In the genomic region with DNA sequence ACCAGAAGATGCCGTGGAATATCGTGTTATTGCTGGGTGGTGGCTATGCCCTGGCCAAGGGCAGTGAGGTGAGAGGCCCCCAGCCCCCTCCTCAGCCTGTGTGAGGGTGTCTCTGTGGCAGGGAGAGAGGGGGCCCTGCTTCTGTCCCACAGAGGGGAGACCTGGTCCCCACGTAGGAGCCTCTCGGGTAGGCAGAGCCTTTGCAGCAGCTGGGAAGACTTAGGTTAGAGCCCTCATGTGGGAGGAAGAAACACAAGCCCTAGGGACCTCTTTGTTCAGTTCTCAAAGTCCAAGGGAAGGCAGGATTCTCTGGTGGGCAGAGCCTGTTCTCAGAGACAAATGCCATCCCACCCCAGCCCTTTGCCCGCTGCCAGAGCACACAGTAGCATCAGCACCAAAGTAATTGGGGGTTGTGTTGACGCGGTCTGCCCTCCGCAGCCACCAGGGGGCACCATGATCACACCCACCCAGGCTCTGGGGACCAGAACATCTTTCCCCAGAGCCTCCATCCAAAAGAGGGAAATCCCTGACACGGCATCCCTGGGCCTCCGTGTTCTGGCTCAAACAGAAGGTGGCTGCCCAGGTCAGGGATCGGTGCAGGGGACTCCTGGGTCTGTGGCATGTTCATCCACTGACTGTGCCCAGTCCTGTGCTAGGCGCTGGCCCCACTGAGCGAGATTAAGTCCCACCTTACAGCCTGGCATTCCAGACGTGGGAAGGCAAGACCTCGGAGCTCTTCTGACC, we compare ENCODE assay signal across 8 cellular contexts. TPM values are rescaled to one million over a fixed set of nuclear protein-coding genes. Genes with fewer than 3 reads are reported as not detected.
DNase-seq lines count a peak whose midpoint lies in the region; ATAC-seq and TF ChIP-seq lines count a peak whose summit lies in the region.

No MANE protein-coding gene starts in this region.

- H3K4me1 Mint-ChIP-seq in nephron progenitor cell, result peaks cover 66% of the 10 kb centered on the region
- peaks cover 6% of the 10 kb centered on the region for H3K4me1 Mint-ChIP-seq in stimulated activated naive CD8-positive, alpha-beta T cell treated with anti-CD3 and anti-CD28 coated beads, Interleukin-15, amount 100 ng/mL, for 72 hours

- no peaks in the 10 kb centered on the region for H3K36me3 Mint-ChIP-seq in nephron progenitor cell (ENCODE audit: low read depth)

- H3K27me3 Mint-ChIP-seq in nephron progenitor cell (ENCODE audit: low read depth, poor library complexity), result peaks cover 9% of the 10 kb centered on the region
- peaks cover 9% of the 10 kb centered on the region for H3K27me3 Mint-ChIP-seq in stimulated activated naive CD8-positive, alpha-beta T cell treated with anti-CD3 and anti-CD28 coated beads, Interleukin-15, amount 100 ng/mL, for 72 hours

- H3K27ac Mint-ChIP-seq in nephron progenitor cell, result no peak overlapping the region
- H3K27ac Mint-ChIP-seq in stimulated activated naive CD8-positive, alpha-beta T cell treated with anti-CD3 and anti-CD28 coated beads, Interleukin-15, amount 100 ng/mL, for 72 hours, result peak overlapping the region in 1 of 2 donors; percentile 42

- peak; percentile 88 for TF ChIP-seq CTCF in nephron progenitor cell (IDR thresholded peaks at IDR 0.05)

- DNase-seq in G401 (ENCODE audit: low spot score) (peak; percentile 65), HS-27A (ENCODE audit: low read depth) (peak; percentile 17), OCI-M1 (lab: John Stamatoyannopoulos, UW) (peak; percentile 87), fibroblast of gingiva (ENCODE audit: low read depth) (peak; percentile 32), nephron progenitor cell (peak; percentile 91)
- DNase-seq in activated T-cell treated with anti-CD3 and anti-CD28 coated beads, Interleukin-2, amount 50 U/mL, for 1 hour, result peak; percentile 82
- peak; percentile 75 to 79 for DNase-seq in stimulated activated naive CD8-positive, alpha-beta T cell treated with anti-CD3 and anti-CD28 coated beads, Interleukin-15, amount 100 ng/mL, for 72 hours

- H3K9me3 Mint-ChIP-seq in nephron progenitor cell, result no peaks in the 10 kb centered on the region
- H3K9me3 Mint-ChIP-seq in stimulated activated naive CD8-positive, alpha-beta T cell treated with anti-CD3 and anti-CD28 coated beads, Interleukin-15, amount 100 ng/mL, for 72 hours, result no peaks in the 10 kb centered on the region

- in situ Hi-C loops in G401 (cut with HindIII; ENCODE audit: low sequenced_read_pairs), result loop anchor here (5.0 kb wide), 1 partner anchor 53 kb away; no protein-coding TSS in a partner anchor

- ATAC-seq in stimulated activated naive CD8-positive, alpha-beta T cell treated with anti-CD3 and anti-CD28 coated beads, Interleukin-15, amount 100 ng/mL, for 72 hours, result peak; percentile 83
- no peak for ATAC-seq in HG03039 (IDR thresholded peaks at IDR 0.05; ENCODE audit: unreplicated experiment)

- no peak overlapping the region for H3K4me3 Mint-ChIP-seq in nephron progenitor cell
- H3K4me3 Mint-ChIP-seq in stimulated activated naive CD8-positive, alpha-beta T cell treated with anti-CD3 and anti-CD28 coated beads, Interleukin-15, amount 100 ng/mL, for 72 hours, result no peak overlapping the region

RNA-seq across cellular contexts. Expression of a gene that starts 11.5 kb away (rescaled TPM):
- not detected in 2 replicates for total RNA-seq in G401 (2014; rRNA removed; shearing (Covaris generic))

RNA-seq across cellular contexts. Expression of a gene that starts 21.2 kb away (rescaled TPM):
- total RNA-seq in G401 (2014; rRNA removed; shearing (Covaris generic)), result not detected in 2 replicates

RNA-seq across cellular contexts. Expression of a gene that starts 57.8 kb away (rescaled TPM):
- total RNA-seq in G401 (2014; rRNA removed; shearing (Covaris generic)), result 59.0 and 60.4 TPM in 2 replicates

Comparison
In these comparisons a context has a peak if more than half of its experiments do, and no peak if none do; other contexts are left out.
1. DNase-seq: peak in every context shown above with its lines; median percentile 91 in nephron progenitor cell; 87 in OCI-M1; 82 in activated T-cell treated with anti-CD3 and anti-CD28 coated beads, Interleukin-2, amount 50 U/mL, for 1 hour; 77 in stimulated activated naive CD8-positive, alpha-beta T cell treated with anti-CD3 and anti-CD28 coated beads, Interleukin-15, amount 100 ng/mL, for 72 hours; 65 in G401; 32 in fibroblast of gingiva; 17 in HS-27A.